ENCODE assay signal across 8 cellular contexts in genomic region chr14:99971087-99971928, GRCh38.
DNase-seq lines count a peak whose midpoint lies in the region; ATAC-seq lines count a peak whose summit lies in the region.

No MANE protein-coding gene starts in this region.

- peaks cover 13% of the 10 kb centered on the region for H3K4me1 Mint-ChIP-seq in T-helper 2 cell treated with Interferon-gamma antibody and Interleukin-4, amounts not matched to agents 5 μg/mL and 100 μg/mL, for 36 hours (ENCODE audit: low read depth)

- peaks cover 35% of the 10 kb centered on the region for H3K27me3 Mint-ChIP-seq in T-helper 2 cell treated with Interferon-gamma antibody and Interleukin-4, amounts not matched to agents 5 μg/mL and 100 μg/mL, for 36 hours (ENCODE audit: low read depth)

- peaks cover 4% of the 10 kb centered on the region for H3K9me3 ChIP-seq in right cardiac atrium (ENCODE audit: control insufficient read depth, low read length)

- H3K27me3 ChIP-seq in H7 (ENCODE audit: control insufficient read depth, insufficient read depth, low read length) (peaks cover 25% of the 10 kb centered on the region), right cardiac atrium (ENCODE audit: control insufficient read depth, insufficient read depth) (no peaks in the 10 kb centered on the region)

- 4% methylated on average over 115 of the region's 115 CpGs for WGBS in right cardiac atrium
- WGBS in urinary bladder = 2% methylated on average over 112 of the region's 115 CpGs

- H3K4me3 Mint-ChIP-seq in T-helper 2 cell treated with Interferon-gamma antibody and Interleukin-4, amounts not matched to agents 5 μg/mL and 100 μg/mL, for 36 hours = peak overlapping the region; percentile 69

- no peaks in the 10 kb centered on the region for H3K9me3 Mint-ChIP-seq in T-helper 2 cell treated with Interferon-gamma antibody and Interleukin-4, amounts not matched to agents 5 μg/mL and 100 μg/mL, for 36 hours

- peak overlapping the region; percentile 21 for H3K27ac ChIP-seq in right cardiac atrium (ENCODE audit: low read length)
- H3K27ac ChIP-seq in urinary bladder (ENCODE audit: low read depth) = no peak overlapping the region

- H3K36me3 Mint-ChIP-seq in T-helper 2 cell treated with Interferon-gamma antibody and Interleukin-4, amounts not matched to agents 5 μg/mL and 100 μg/mL, for 36 hours (ENCODE audit: low read depth) = peaks cover 5% of the 10 kb centered on the region

- no peak overlapping the region for H3K27ac Mint-ChIP-seq in T-helper 2 cell treated with Interferon-gamma antibody and Interleukin-4, amounts not matched to agents 5 μg/mL and 100 μg/mL, for 36 hours

- ATAC-seq in right cardiac atrium = peak; percentile 93 to 95

- DNase-seq in DMS53 (lab: John Stamatoyannopoulos, UW) = peak; percentile 93
- peak; percentile 98 for DNase-seq in H7
- peak; percentile 94 for DNase-seq in NCI-H1105 (lab: John Stamatoyannopoulos, UW)
- peak; percentile 78 for DNase-seq in T-helper 2 cell treated with Interferon-gamma antibody and Interleukin-4, amounts not matched to agents 5 μg/mL and 100 μg/mL, for 36 hours (ENCODE audit: low spot score)
- DNase-seq in anterior cingulate cortex (lab: John Stamatoyannopoulos, UW) = peak in 55 of 58 donors; percentile 20 to 91 (median 75)
- DNase-seq in right cardiac atrium = peak; percentile 85 to 92 (median 92)
- peak; percentile 84 for DNase-seq in putamen (ENCODE audit: low spot score)

- H3K4me1 ChIP-seq in right cardiac atrium (ENCODE audit: control insufficient read depth, insufficient read depth, low read length) (no peaks in the 10 kb centered on the region), urinary bladder (ENCODE audit: insufficient read depth) (no peaks in the 10 kb centered on the region)

- no peaks in the 10 kb centered on the region for H3K36me3 ChIP-seq in H7 (replicated peaks; ENCODE audit: control insufficient read depth, insufficient read depth, low read length)
- no peaks in the 10 kb centered on the region for H3K36me3 ChIP-seq in urinary bladder (ENCODE audit: insufficient read depth)

- intact Hi-C loops in right cardiac atrium (cut with DNase I) = no loop called here

- peak overlapping the region; percentile 86 for H3K4me3 ChIP-seq in H7 (ENCODE audit: insufficient read depth, low read depth, low read length)
- peak overlapping the region; percentile 98 for H3K4me3 ChIP-seq in right cardiac atrium (ENCODE audit: low read length)
- H3K4me3 ChIP-seq in urinary bladder (ENCODE audit: low read depth, low read length) = peak overlapping the region; percentile 97
